18 cellular contexts compared by ENCODE assay signal in genomic region chr7:1232103-1232466, GRCh38. TPM values are rescaled to one million over a fixed set of nuclear protein-coding genes. Genes with fewer than 3 reads are reported as not detected.
A peak's percentile ranks its signal among the peaks of the same experiment; 100 is the strongest.
DNase-seq lines count a peak whose midpoint lies in the region; ATAC-seq and TF ChIP-seq lines count a peak whose summit lies in the region.
"Had no signal": no experiment of that assay in that cellular context is flagged by ENCODE, and none has a peak within 500 bp of the region (broad histone marks: within the 10 kb centered on the region; RNA-seq: fewer than 3 reads in every experiment).

No MANE protein-coding gene starts in this region.

- peaks cover 100% of the 10 kb centered on the region for H3K27me3 ChIP-seq in neural progenitor cell
- H3K27me3 ChIP-seq in psoas muscle (ENCODE audit: insufficient read depth in 3 of 3, low read length in 2 of 3) = peaks cover 0 to 87% (median 52%) of the 10 kb centered on the region in 3 donors
- peaks cover 6 to 88% of the 10 kb centered on the region in 2 donors for H3K27me3 ChIP-seq in tibial nerve

- H3K4me3 ChIP-seq in neural progenitor cell = no peak overlapping the region
- H3K4me3 ChIP-seq in psoas muscle = no peak overlapping the region
- no peak overlapping the region for H3K4me3 ChIP-seq in tibial nerve
- H3K4me3 ChIP-seq: right atrium auricular region had no signal

- TF ChIP-seq CTCF in neural progenitor cell (IDR thresholded peaks at IDR 0.05) = no peak
- no peak for TF ChIP-seq CTCF in psoas muscle (IDR thresholded peaks at IDR 0.05)
- no peak for TF ChIP-seq CTCF in tibial nerve (IDR thresholded peaks at IDR 0.05)

- H3K4me1 ChIP-seq in neural progenitor cell (peaks cover 29% of the 10 kb centered on the region), psoas muscle (peaks cover 6% of the 10 kb centered on the region), tibial nerve (peaks cover 0 to 65% (median 2%) of the 10 kb centered on the region in 4 donors)

- no peak for TF ChIP-seq POLR2A in tibial nerve (IDR thresholded peaks at IDR 0.05)

- DNase-seq in activated CD4-positive, alpha-beta T cell treated with anti-CD3 and anti-CD28 coated beads, Interleukin-2, amount 10 ng/mL, durations not matched to agents 24 days and 14 days = no peak
- no peak for DNase-seq in activated CD4-positive, alpha-beta T cell treated with anti-CD3 and anti-CD28 coated beads for 36 hours
- DNase-seq in cerebellar cortex (ENCODE audit: low spot score) (peak; percentile 68), neural progenitor cell (ENCODE audit: low spot score) (no peak), psoas muscle (no peak), tibial nerve (ENCODE audit: low spot score in 2 of 2) (no peak)
- DNase-seq: anterior cingulate cortex, Calu3, Karpas-422, NCI-H1417 treated with DMSO at 0.1 percent for 48 hours had no signal

- intact Hi-C loops in activated CD4-positive, alpha-beta T cell treated with anti-CD3 and anti-CD28 coated beads, Interleukin-2, amount 10 ng/mL, durations not matched to agents 24 days and 14 days (cut with micrococcal nuclease) = no loop called here
- intact Hi-C loops in activated CD4-positive, alpha-beta T cell treated with anti-CD3 and anti-CD28 coated beads for 36 hours (cut with DNase I, micrococcal nuclease) = loop anchor here in 1 of 2 experiments (5.0 kb wide), 1 partner anchor 435 kb away; no protein-coding TSS in a partner anchor
- intact Hi-C loops in psoas muscle (cut with DNase I) = no loop called here

- WGBS in psoas muscle, 3 donors = 4 to 10% (median 4%) methylated on average over 10 to 12 of the region's 12 CpGs
- WGBS in tibial nerve, 2 donors = 3 to 7% methylated on average over 12 of the region's 12 CpGs

- CTCF ChIA-PET in activated CD4-positive, alpha-beta T cell treated with anti-CD3 and anti-CD28 coated beads for 36 hours (lab: Charles Lee) = no interaction called here

- H3K79me2 ChIP-seq in neural progenitor cell (ENCODE audit: low read depth) = no peaks in the 10 kb centered on the region

- H3K36me3 ChIP-seq in neural progenitor cell (no peaks in the 10 kb centered on the region), psoas muscle (ENCODE audit: insufficient read depth in 1 of 2, low read depth in 1 of 2) (no peaks in the 10 kb centered on the region), tibial nerve (no peaks in the 10 kb centered on the region)
- H3K36me3 ChIP-seq: right atrium auricular region had no signal

- peaks cover 11% of the 10 kb centered on the region for H3K36me3 Mint-ChIP-seq in activated CD4-positive, alpha-beta T cell treated with anti-CD3 and anti-CD28 coated beads, Interleukin-2, amount 10 ng/mL, durations not matched to agents 24 days and 14 days (ENCODE audit: low read depth)
- no peaks in the 10 kb centered on the region for H3K36me3 Mint-ChIP-seq in activated CD4-positive, alpha-beta T cell treated with anti-CD3 and anti-CD28 coated beads for 36 hours (ENCODE audit: low read depth)
- no peaks in the 10 kb centered on the region for H3K36me3 Mint-ChIP-seq in IgD-negative memory B cell
- no peaks in the 10 kb centered on the region for H3K36me3 Mint-ChIP-seq in neural progenitor cell

- peaks cover 4% of the 10 kb centered on the region for H3K9me3 Mint-ChIP-seq in activated CD4-positive, alpha-beta T cell treated with anti-CD3 and anti-CD28 coated beads, Interleukin-2, amount 10 ng/mL, durations not matched to agents 24 days and 14 days
- no peaks in the 10 kb centered on the region for H3K9me3 Mint-ChIP-seq in activated CD4-positive, alpha-beta T cell treated with anti-CD3 and anti-CD28 coated beads for 36 hours (ENCODE audit: low read depth)
- H3K9me3 Mint-ChIP-seq in IgD-negative memory B cell (peaks cover 0 to 2% (median 0%) of the 10 kb centered on the region in 3 donors), neural progenitor cell (peaks cover 4% of the 10 kb centered on the region)

- H3K4me3 Mint-ChIP-seq in activated CD4-positive, alpha-beta T cell treated with anti-CD3 and anti-CD28 coated beads, Interleukin-2, amount 10 ng/mL, durations not matched to agents 24 days and 14 days = no peak overlapping the region
- no peak overlapping the region for H3K4me3 Mint-ChIP-seq in activated CD4-positive, alpha-beta T cell treated with anti-CD3 and anti-CD28 coated beads for 36 hours
- H3K4me3 Mint-ChIP-seq in IgD-negative memory B cell = peak overlapping the region; percentile 36 to 80 (median 62)
- H3K4me3 Mint-ChIP-seq in neural progenitor cell = peak overlapping the region; percentile 54

- TF ChIP-seq EP300 in tibial nerve (IDR thresholded peaks at IDR 0.05) = no peak

- no peak overlapping the region for H3K4me2 ChIP-seq in neural progenitor cell

- H3K27me3 Mint-ChIP-seq in activated CD4-positive, alpha-beta T cell treated with anti-CD3 and anti-CD28 coated beads, Interleukin-2, amount 10 ng/mL, durations not matched to agents 24 days and 14 days = peaks cover 48% of the 10 kb centered on the region
- H3K27me3 Mint-ChIP-seq in activated CD4-positive, alpha-beta T cell treated with anti-CD3 and anti-CD28 coated beads for 36 hours = peaks cover 51% of the 10 kb centered on the region
- H3K27me3 Mint-ChIP-seq in IgD-negative memory B cell (peaks cover 40% of the 10 kb centered on the region), neural progenitor cell (ENCODE audit: insufficient read depth, low read depth) (peaks cover 66% of the 10 kb centered on the region)

- H3K27ac ChIP-seq in neural progenitor cell (no peak overlapping the region), psoas muscle (no peak overlapping the region), tibial nerve (no peak overlapping the region)
- H3K27ac ChIP-seq: right atrium auricular region had no signal

- POLR2A ChIA-PET in activated CD4-positive, alpha-beta T cell treated with anti-CD3 and anti-CD28 coated beads for 36 hours (lab: Charles Lee) = no interaction called here

- H2AFZ ChIP-seq in neural progenitor cell (replicated peaks) = no peak overlapping the region

- no peak for ATAC-seq in activated CD4-positive, alpha-beta T cell treated with anti-CD3 and anti-CD28 coated beads for 36 hours
- no peak for ATAC-seq in psoas muscle
- ATAC-seq in HG02938 (IDR thresholded peaks at IDR 0.05; ENCODE audit: unreplicated experiment) = no peak
- ATAC-seq: activated CD4-positive, CD25-positive, alpha-beta regulatory T cell treated with anti-CD3 and anti-CD28 coated beads, Interleukin-2, amount 50 U/mL, for 24 hours had no signal

- H4K20me1 ChIP-seq in neural progenitor cell (ENCODE audit: low read depth) = peaks cover 81% of the 10 kb centered on the region

- H3F3A ChIP-seq in neural progenitor cell (ENCODE audit: low read depth) = peaks cover 72% of the 10 kb centered on the region

- H3K9me3 ChIP-seq in neural progenitor cell (ENCODE audit: low read depth) = no peaks in the 10 kb centered on the region
- H3K9me3 ChIP-seq in psoas muscle = no peaks in the 10 kb centered on the region
- H3K9me3 ChIP-seq in tibial nerve = no peaks in the 10 kb centered on the region
- H3K9me3 ChIP-seq: right atrium auricular region had no signal

- peaks cover 8% of the 10 kb centered on the region for H3K4me1 Mint-ChIP-seq in activated CD4-positive, alpha-beta T cell treated with anti-CD3 and anti-CD28 coated beads, Interleukin-2, amount 10 ng/mL, durations not matched to agents 24 days and 14 days
- H3K4me1 Mint-ChIP-seq in activated CD4-positive, alpha-beta T cell treated with anti-CD3 and anti-CD28 coated beads for 36 hours = peaks cover 18% of the 10 kb centered on the region
- H3K4me1 Mint-ChIP-seq in IgD-negative memory B cell (peaks cover 3 to 5% (median 5%) of the 10 kb centered on the region in 3 donors), neural progenitor cell (peaks cover 36% of the 10 kb centered on the region)

- peak overlapping the region; percentile 67 for H3K27ac Mint-ChIP-seq in activated CD4-positive, alpha-beta T cell treated with anti-CD3 and anti-CD28 coated beads, Interleukin-2, amount 10 ng/mL, durations not matched to agents 24 days and 14 days
- no peak overlapping the region for H3K27ac Mint-ChIP-seq in activated CD4-positive, alpha-beta T cell treated with anti-CD3 and anti-CD28 coated beads for 36 hours
- H3K27ac Mint-ChIP-seq in IgD-negative memory B cell (peak overlapping the region; percentile 65 to 97 (median 87)), neural progenitor cell (no peak overlapping the region)

- no peak overlapping the region for H3K9ac ChIP-seq in neural progenitor cell

RNA-seq across cellular contexts. Expression of gene UNCX, which starts 0.6 kb away (rescaled TPM):
- not detected in 2 replicates for total RNA-seq in activated CD4-positive, alpha-beta T cell treated with anti-CD3 and anti-CD28 coated beads, Interleukin-2, amount 10 ng/mL, durations not matched to agents 24 days and 14 days
- total RNA-seq in activated CD4-positive, alpha-beta T cell treated with anti-CD3 and anti-CD28 coated beads for 36 hours = not detected
- polyA plus RNA-seq in IgD-negative memory B cell (not detected), psoas muscle (not detected)
- total RNA-seq in neural progenitor cell (ENCODE audit: low replicate concordance) (not detected in 2 replicates), psoas muscle (not detected), tibial nerve (not detected)
- total RNA-seq: Calu3; glomerular endothelial cell; H7; liver; right atrium auricular region; T-helper 2 cell treated with Interferon-gamma antibody and Interleukin-4, amounts not matched to agents 100 ng/mL and 5 ng/mL, for 36 hours had no signal
- polyA plus RNA-seq: liver had no signal

Comparison
In these comparisons a context has a peak if more than half of its experiments do, and no peak if none do; other contexts are left out.
1. H3K27ac Mint-ChIP-seq: peak in activated CD4-positive, alpha-beta T cell treated with anti-CD3 and anti-CD28 coated beads, Interleukin-2, amount 10 ng/mL, durations not matched to agents 24 days and 14 days (single experiment) and IgD-negative memory B cell (3 of 3); none in activated CD4-positive, alpha-beta T cell treated with anti-CD3 and anti-CD28 coated beads for 36 hours (single experiment) and neural progenitor cell (single experiment).
2. H3K4me3 Mint-ChIP-seq: peak in IgD-negative memory B cell (4 of 4) and neural progenitor cell (single experiment); none in activated CD4-positive, alpha-beta T cell treated with anti-CD3 and anti-CD28 coated beads, Interleukin-2, amount 10 ng/mL, durations not matched to agents 24 days and 14 days (single experiment) and activated CD4-positive, alpha-beta T cell treated with anti-CD3 and anti-CD28 coated beads for 36 hours (single experiment).